ENCODE assay signal across 24 cellular contexts in the genomic region with DNA sequence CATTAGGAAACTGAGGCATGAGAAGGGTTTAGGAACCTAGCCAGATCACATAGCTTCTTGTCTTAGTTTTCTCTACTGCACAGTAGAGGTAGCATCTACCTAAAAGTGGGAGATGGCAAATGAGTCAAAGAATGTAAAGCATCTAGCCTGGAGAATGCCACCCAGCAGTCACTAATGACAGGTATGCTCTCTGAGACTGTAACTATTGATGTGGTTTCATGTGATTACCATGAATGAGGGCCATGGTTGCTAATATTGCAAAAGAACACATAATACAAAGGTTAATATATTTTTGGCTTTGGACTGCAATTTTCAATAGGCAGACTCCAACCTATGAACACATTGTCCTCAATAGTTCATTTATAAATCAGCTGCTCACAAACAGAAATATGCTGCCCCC.
"Had no signal": no experiment of that assay in that cellular context is flagged by ENCODE, and none has a peak within 500 bp of the region (broad histone marks: within the 10 kb centered on the region; RNA-seq: fewer than 3 reads in every experiment).

No MANE protein-coding gene starts in this region.

- ATAC-seq: activated T-helper 17 cell treated with anti-CD3 and anti-CD28 coated beads, Interleukin-2, amount 50 U/mL, for 72 hours; T-cell had no signal

- H3K27me3 Mint-ChIP-seq: activated B cell treated with CpG ODN at 0.5 μM for 24 hours; activated CD4-positive, alpha-beta memory T cell treated with anti-CD3 and anti-CD28 coated beads for 36 hours; activated naive CD8-positive, alpha-beta T cell; T-cell had no signal

- H3K36me3 Mint-ChIP-seq: activated CD4-positive, alpha-beta memory T cell treated with anti-CD3 and anti-CD28 coated beads for 36 hours; activated naive CD8-positive, alpha-beta T cell; T-cell had no signal

- H3K4me1 Mint-ChIP-seq: activated T-helper 17 cell treated with anti-CD3 and anti-CD28 coated beads, Interleukin-2, amount 50 U/mL, for 72 hours; T-cell had no signal

- FAIRE-seq: RCC 7860, TTC549 had no signal

- H3K4me3 Mint-ChIP-seq: activated B cell treated with CpG ODN at 0.5 μM for 24 hours; activated CD4-positive, alpha-beta memory T cell treated with anti-CD3 and anti-CD28 coated beads for 36 hours; activated CD4-positive, alpha-beta T cell treated with anti-CD3 and anti-CD28 coated beads, Interleukin-2, amount 10 ng/mL, durations not matched to agents 7 days and 5 days; activated naive CD4-positive, alpha-beta T cell treated with anti-CD3 and anti-CD28 coated beads for 36 hours; activated naive CD8-positive, alpha-beta T cell; activated T-helper 17 cell treated with anti-CD3 and anti-CD28 coated beads, Interleukin-2, amount 50 U/mL, for 72 hours; T-cell had no signal

- H3K27ac Mint-ChIP-seq: activated B cell treated with CpG ODN at 0.5 μM for 24 hours; activated CD4-positive, alpha-beta memory T cell treated with anti-CD3 and anti-CD28 coated beads for 36 hours; activated CD4-positive, alpha-beta T cell treated with anti-CD3 and anti-CD28 coated beads, Interleukin-2, amount 10 ng/mL, durations not matched to agents 7 days and 5 days; activated naive CD4-positive, alpha-beta T cell treated with anti-CD3 and anti-CD28 coated beads for 36 hours; activated naive CD8-positive, alpha-beta T cell; activated T-helper 17 cell treated with anti-CD3 and anti-CD28 coated beads, Interleukin-2, amount 50 U/mL, for 72 hours; T-cell had no signal

- DNase-seq: activated B cell treated with CpG ODN at 0.5 μM for 24 hours; activated CD4-positive, alpha-beta memory T cell treated with anti-CD3 and anti-CD28 coated beads for 36 hours; activated CD4-positive, alpha-beta T cell treated with anti-CD3 and anti-CD28 coated beads for 1 hour; activated CD4-positive, alpha-beta T cell treated with anti-CD3 and anti-CD28 coated beads, Interleukin-2, amount 10 ng/mL, durations not matched to agents 7 days and 5 days; activated CD8-positive, alpha-beta memory T cell treated with anti-CD3 and anti-CD28 coated beads for 24 hours; activated gamma-delta T cell; activated naive CD4-positive, alpha-beta T cell treated with anti-CD3 and anti-CD28 coated beads for 36 hours; activated T-cell treated with anti-CD3 and anti-CD28 coated beads, Interleukin-2, amount 50 U/mL, for 48 hours; amygdala; MM.1S; NCI-H1105; NCI-H1436; NCI-H1694 treated with DMSO at 0.1 percent for 48 hours; NCI-H2029 treated with DMSO at 0.1 percent for 48 hours; NCI-H446; NCI-H524; SHP77 treated with DMSO at 0.1 percent for 48 hours; T-cell; T-helper 2 cell; T1000 had no signal

- H3K9me3 Mint-ChIP-seq: activated CD4-positive, alpha-beta memory T cell treated with anti-CD3 and anti-CD28 coated beads for 36 hours; activated naive CD4-positive, alpha-beta T cell treated with anti-CD3 and anti-CD28 coated beads for 36 hours; activated T-helper 17 cell treated with anti-CD3 and anti-CD28 coated beads, Interleukin-2, amount 50 U/mL, for 72 hours had no signal
